27 cellular contexts compared by ENCODE assay signal in genomic region chr3:183443395-183444132, GRCh38.
"Had no signal": no experiment of that assay in that cellular context is flagged by ENCODE, and none has a peak within 500 bp of the region (broad histone marks: within the 10 kb centered on the region; RNA-seq: fewer than 3 reads in every experiment).

No MANE protein-coding gene starts in this region.

- H3K36me3 ChIP-seq: esophagus muscularis mucosa, gastroesophageal sphincter, heart left ventricle, left lung, neutrophil, prostate gland, right atrium auricular region, sigmoid colon, tibial artery had no signal

- H3K4me1 ChIP-seq: prostate gland, testis had no signal

- H3K27ac Mint-ChIP-seq: mesothelial cell of epicardium; naive B cell; natural killer cell treated with Interleukin-12 subunit alpha and Interleukin-12 subunit beta and Interleukin-15 and Interleukin-18, amount 100 ng/mL, for 72 hours; stimulated activated effector memory CD8-positive, alpha-beta T cell treated with anti-CD3 and anti-CD28 coated beads, Interleukin-12 subunit alpha, Interleukin-12 subunit beta, amount 100 ng/mL, for 72 hours; type B pancreatic cell had no signal

- H3K9me3 ChIP-seq: prostate gland, testis had no signal

- H3K27ac ChIP-seq: esophagus muscularis mucosa, foreskin keratinocyte, gastroesophageal sphincter, heart left ventricle, left lung, neutrophil, prostate gland, right atrium auricular region, sigmoid colon, tibial artery had no signal

- H3K36me3 Mint-ChIP-seq: type B pancreatic cell had no signal

- ATAC-seq: foreskin keratinocyte; gastroesophageal sphincter; heart left ventricle; left cardiac atrium; left lung; mucosa of descending colon; natural killer cell treated with Interleukin-12 subunit alpha and Interleukin-12 subunit beta and Interleukin-15 and Interleukin-18, amount 100 ng/mL, for 72 hours; stimulated activated effector memory CD8-positive, alpha-beta T cell treated with anti-CD3 and anti-CD28 coated beads, Interleukin-12 subunit alpha, Interleukin-12 subunit beta, amount 100 ng/mL, for 72 hours; stimulated activated naive CD8-positive, alpha-beta T cell treated with anti-CD3 and anti-CD28 coated beads, Interleukin-15, Interleukin-2, amounts not matched to agents 100 U/mL and 50 U/mL, for 24 hours had no signal

- H3K4me3 ChIP-seq: esophagus muscularis mucosa, gastroesophageal sphincter, heart left ventricle, left lung, mucosa of descending colon, prostate gland, right atrium auricular region, sigmoid colon, testis, tibial artery had no signal

- DNase-seq: cortex of kidney; effector CD8-positive, alpha-beta T cell; foreskin keratinocyte; heart left ventricle; hippocampal formation; left cardiac atrium; left lung; mesenchymal stem cell; mucosa of descending colon; naive B cell; sigmoid colon; stimulated activated CD4-positive, alpha-beta T cell treated with anti-CD3 and anti-CD28 coated beads, Interleukin-2, amount 100 ng/mL, for 24 hours; stimulated activated CD4-positive, alpha-beta T cell treated with anti-CD3 and anti-CD28 coated beads, Interleukin-4, amount 100 ng/mL, for 24 hours; stimulated activated naive CD8-positive, alpha-beta T cell treated with anti-CD3 and anti-CD28 coated beads, Interleukin-15, Interleukin-2, amounts not matched to agents 100 U/mL and 50 U/mL, for 24 hours; substantia nigra; testis; tibial artery had no signal

- H3K27me3 ChIP-seq: esophagus muscularis mucosa, gastroesophageal sphincter, heart left ventricle, left lung, right atrium auricular region, sigmoid colon, testis, tibial artery had no signal

- H3K4me3 Mint-ChIP-seq: mesothelial cell of epicardium; natural killer cell treated with Interleukin-12 subunit alpha and Interleukin-12 subunit beta and Interleukin-15 and Interleukin-18, amount 100 ng/mL, for 72 hours; neural crest cell; stimulated activated effector memory CD8-positive, alpha-beta T cell treated with anti-CD3 and anti-CD28 coated beads, Interleukin-12 subunit alpha, Interleukin-12 subunit beta, amount 100 ng/mL, for 72 hours; type B pancreatic cell had no signal
